Comparison of ENCODE assay signal across 8 cellular contexts in the genomic region with DNA sequence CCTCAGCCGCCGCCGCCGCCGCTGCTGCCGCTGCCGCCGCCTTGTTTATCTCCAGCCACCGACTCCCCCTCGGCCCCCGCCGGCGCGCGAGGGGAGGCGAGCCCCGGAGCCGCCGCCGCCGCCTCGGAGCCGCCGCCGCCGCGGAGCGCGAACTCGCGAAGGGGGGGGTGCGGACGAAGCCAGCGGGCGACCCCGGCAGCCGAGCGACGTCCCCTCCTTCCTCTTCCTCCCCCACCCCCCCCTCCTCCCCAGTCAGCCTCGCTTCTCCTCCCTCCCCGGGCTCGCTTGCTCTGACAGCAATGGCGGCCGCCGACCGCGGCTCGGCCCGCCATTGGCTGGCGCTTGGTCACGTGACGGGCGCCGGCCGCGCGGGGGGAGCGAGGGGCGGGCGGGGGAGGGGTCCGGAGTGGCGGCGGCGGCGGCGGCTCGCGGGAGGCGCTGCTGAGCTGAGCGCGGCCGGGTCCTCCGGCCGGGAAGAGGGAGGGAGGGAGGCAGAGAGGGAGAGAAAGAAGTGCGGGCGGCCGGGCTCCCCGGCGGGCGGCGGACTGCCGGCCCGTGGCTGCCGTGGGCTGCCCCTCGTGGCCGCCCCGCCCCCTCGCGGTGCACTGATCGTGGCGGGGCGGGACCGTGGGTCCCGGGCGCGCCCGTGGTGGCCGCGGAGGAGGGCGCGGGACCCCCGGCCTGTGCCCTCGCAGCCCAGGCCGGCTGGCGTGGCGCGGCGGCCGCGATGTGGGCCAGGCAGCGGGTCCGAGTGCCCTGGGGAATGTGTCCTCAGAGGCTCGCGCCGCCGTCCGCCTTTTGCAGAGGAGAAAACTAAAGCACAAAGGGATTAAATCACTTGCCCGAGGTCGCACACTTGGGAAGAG. TPM values are rescaled to one million over a fixed set of nuclear protein-coding genes. Genes with fewer than 3 reads are reported as not detected.
DNase-seq lines count a peak whose midpoint lies in the region; ATAC-seq and TF ChIP-seq lines count a peak whose summit lies in the region.

Gene MED13L, minus strand, starts transcription at position 301 of the 866 bp plus-strand sequence. CDS start 562 bp downstream, outside the sequence.

- peaks cover 5% of the 10 kb centered on the region for H3K27me3 Mint-ChIP-seq in T-helper 1 cell treated with Interleukin-12 subunit alpha and Interleukin-12 subunit beta and Interleukin-4 antibody, amounts not matched to agents 30 μg/mL and 1 μg/mL, for 36 hours (ENCODE audit: low read depth)
- no peaks in the 10 kb centered on the region for H3K27me3 Mint-ChIP-seq in progenitor cell of endocrine pancreas

- H3K9me3 Mint-ChIP-seq in T-helper 1 cell treated with Interleukin-12 subunit alpha and Interleukin-12 subunit beta and Interleukin-4 antibody, amounts not matched to agents 30 μg/mL and 1 μg/mL, for 36 hours = no peaks in the 10 kb centered on the region
- no peaks in the 10 kb centered on the region for H3K9me3 Mint-ChIP-seq in progenitor cell of endocrine pancreas (ENCODE audit: low read depth)

- peak in 3 of 4 donors; percentile 38 to 73 (median 58) for TF ChIP-seq POLR2A in upper lobe of left lung (IDR thresholded peaks at IDR 0.05)

- H3K36me3 ChIP-seq in heart right ventricle (no peaks in the 10 kb centered on the region), upper lobe of left lung (no peaks in the 10 kb centered on the region)

- peak within 1 kb of the TSS; percentile 95 for H3K4me3 Mint-ChIP-seq in T-helper 1 cell treated with Interleukin-12 subunit alpha and Interleukin-12 subunit beta and Interleukin-4 antibody, amounts not matched to agents 30 μg/mL and 1 μg/mL, for 36 hours
- peak within 1 kb of the TSS; percentile 96 for H3K4me3 Mint-ChIP-seq in progenitor cell of endocrine pancreas (ENCODE audit: low read depth)

- TF ChIP-seq CTCF in GM12872 (IDR thresholded peaks at IDR 0.05; ENCODE audit: insufficient read depth, low read depth, low read length) = 0 out of 3 replicates have a peak, but pooled peaks have one; percentile 5
- peak in 7 of 9 donors; percentile 15 to 73 (median 52) for TF ChIP-seq CTCF in heart right ventricle (IDR thresholded peaks at IDR 0.05)
- TF ChIP-seq CTCF in progenitor cell of endocrine pancreas (IDR thresholded peaks at IDR 0.05; ENCODE audit: unreplicated experiment) = peak; percentile 56
- TF ChIP-seq CTCF in upper lobe of left lung (IDR thresholded peaks at IDR 0.05) = peak; percentile 45 to 65 (median 54)

- peaks cover 37% of the 10 kb centered on the region for H3K4me1 Mint-ChIP-seq in T-helper 1 cell treated with Interleukin-12 subunit alpha and Interleukin-12 subunit beta and Interleukin-4 antibody, amounts not matched to agents 30 μg/mL and 1 μg/mL, for 36 hours (ENCODE audit: low read depth)
- peaks cover 31% of the 10 kb centered on the region for H3K4me1 Mint-ChIP-seq in progenitor cell of endocrine pancreas (ENCODE audit: low read depth)

- intact Hi-C loops in heart right ventricle (cut with DNase I) = loop anchor here in 9 of 10 donors (1.0 to 10.0 kb wide), 10 partner anchors 40 to 425 kb away; no protein-coding TSS in a partner anchor

- H3K9me3 ChIP-seq in heart right ventricle = no peaks in the 10 kb centered on the region
- no peaks in the 10 kb centered on the region for H3K9me3 ChIP-seq in upper lobe of left lung

- no peaks in the 10 kb centered on the region for H3K27me3 ChIP-seq in heart right ventricle
- no peaks in the 10 kb centered on the region for H3K27me3 ChIP-seq in upper lobe of left lung

- H3K36me3 Mint-ChIP-seq in T-helper 1 cell treated with Interleukin-12 subunit alpha and Interleukin-12 subunit beta and Interleukin-4 antibody, amounts not matched to agents 30 μg/mL and 1 μg/mL, for 36 hours (ENCODE audit: low read depth) = peaks cover 8% of the 10 kb centered on the region
- no peaks in the 10 kb centered on the region for H3K36me3 Mint-ChIP-seq in progenitor cell of endocrine pancreas (ENCODE audit: insufficient read depth)

- H3K27ac ChIP-seq in heart right ventricle (peak within 1 kb of the TSS; percentile 89 to 100 (median 95)), upper lobe of left lung (peak within 1 kb of the TSS; percentile 93 to 98 (median 98))

- 1% methylated on average over 62 to 110 of the region's 119 CpGs for WGBS in heart right ventricle, 2 donors
- WGBS in upper lobe of left lung, 2 donors = 0 to 1% methylated on average over 7 to 36 of the region's 119 CpGs

- ATAC-seq in HG02623 (IDR thresholded peaks at IDR 0.05; ENCODE audit: unreplicated experiment) (peak; percentile 81), heart right ventricle (peak; percentile 90 to 96 (median 94)), upper lobe of left lung (ENCODE audit: low FRiP score in 2 of 2) (peak; percentile 93 to 96)

- peak; percentile 82 for DNase-seq in NCI-H1105 (lab: John Stamatoyannopoulos, UW)
- DNase-seq in amniotic epithelial cell (ENCODE audit: low read depth) = peak; percentile 77
- peak; percentile 87 to 91 for DNase-seq in heart right ventricle
- DNase-seq in progenitor cell of endocrine pancreas (ENCODE audit: low spot score, unreplicated experiment) = peak; percentile 89
- peak; percentile 90 to 98 for DNase-seq in upper lobe of left lung

- H3K27ac Mint-ChIP-seq in T-helper 1 cell treated with Interleukin-12 subunit alpha and Interleukin-12 subunit beta and Interleukin-4 antibody, amounts not matched to agents 30 μg/mL and 1 μg/mL, for 36 hours = peak within 1 kb of the TSS; percentile 93
- H3K27ac Mint-ChIP-seq in progenitor cell of endocrine pancreas = peak within 1 kb of the TSS; percentile 98

- peaks cover 0 to 56% (median 29%) of the 10 kb centered on the region in 9 donors for H3K4me1 ChIP-seq in heart right ventricle
- H3K4me1 ChIP-seq in upper lobe of left lung = peaks cover 31 to 54% (median 38%) of the 10 kb centered on the region in 4 donors

- H3K4me3 ChIP-seq in heart right ventricle (peak within 1 kb of the TSS; percentile 77 to 96 (median 88)), upper lobe of left lung (peak within 1 kb of the TSS; percentile 68 to 71 (median 70))

- TF ChIP-seq EP300 in upper lobe of left lung (IDR thresholded peaks at IDR 0.05) = no peak

RNA-seq across cellular contexts. Expression of gene MED13L, which starts in this region (rescaled TPM):
- total RNA-seq in heart right ventricle (10 to 100 TPM; 53.8 to 76.5 (median 67.0) TPM), progenitor cell of endocrine pancreas (141 and 151 TPM in 2 replicates), upper lobe of left lung (100 to 1,000 TPM in 5 of 6 donors, 10 to 100 TPM in 1; 96.6 to 178 (median 124) TPM)
- 10 to 100 TPM in 1 of 2 donors, 1 to 10 TPM in 1; 9.4 to 12.4 TPM for polyA plus RNA-seq in heart right ventricle

Comparison
In these comparisons a context has a peak if more than half of its experiments do, and no peak if none do; other contexts are left out.
1. Peak in every context shown above with its lines: DNase-seq, ATAC-seq, H3K4me3 ChIP-seq and H3K27ac ChIP-seq.
2. CTCF ChIP-seq: peak in every context shown above with its lines; median percentile 56 in progenitor cell of endocrine pancreas; 54 in upper lobe of left lung; 52 in heart right ventricle; 5 in GM12872.